Comparison of ENCODE assay signal across 28 cellular contexts in genomic region chr10:1173091-1173490, GRCh38.
"Had no signal": no experiment of that assay in that cellular context is flagged by ENCODE, and none has a peak within 500 bp of the region (broad histone marks: within the 10 kb centered on the region; RNA-seq: fewer than 3 reads in every experiment).

No MANE protein-coding gene starts in this region.

- ATAC-seq: activated CD4-positive, alpha-beta T cell treated with anti-CD3 and anti-CD28 coated beads for 36 hours; activated CD8-positive, alpha-beta memory T cell treated with anti-CD3 and anti-CD28 coated beads, Interleukin-2, amount 10 ng/mL, durations not matched to agents 7 days and 5 days; activated CD8-positive, alpha-beta T cell treated with anti-CD3 and anti-CD28 coated beads, Interleukin-2, amount 10 ng/mL, durations not matched to agents 7 days and 5 days; activated naive CD8-positive, alpha-beta T cell treated with anti-CD3 and anti-CD28 coated beads, Interleukin-2, amount 50 U/mL, for 24 hours; left lung; natural killer cell treated with Interleukin-12 subunit alpha and Interleukin-12 subunit beta and Interleukin-15 and Interleukin-18, amount 100 ng/mL, for 72 hours; psoas muscle; T-helper 17 cell had no signal

- DNase-seq: activated CD4-positive, alpha-beta T cell treated with anti-CD3 and anti-CD28 coated beads for 36 hours; activated CD4-positive, CD25-positive, alpha-beta regulatory T cell; activated CD8-positive, alpha-beta memory T cell treated with anti-CD3 and anti-CD28 coated beads, Interleukin-2, amount 10 ng/mL, durations not matched to agents 7 days and 5 days; activated CD8-positive, alpha-beta T cell treated with anti-CD3 and anti-CD28 coated beads, Interleukin-2, amount 10 ng/mL, durations not matched to agents 7 days and 5 days; activated naive CD8-positive, alpha-beta T cell treated with anti-CD3 and anti-CD28 coated beads, Interleukin-2, amount 50 U/mL, for 24 hours; activated T-cell treated with anti-CD3 and anti-CD28 coated beads, Interleukin-2, amount 50 U/mL, for 48 hours; amygdala; dermis blood vessel endothelial cell; effector CD4-positive, alpha-beta T cell; esophagus squamous epithelium; foreskin melanocyte; mesendoderm; psoas muscle; stimulated activated naive CD4-positive, alpha-beta T cell treated with Interleukin-2 at 50 U/mL for 16 hours; T-helper 17 cell had no signal

- H3K4me3 Mint-ChIP-seq: activated CD4-positive, alpha-beta T cell treated with anti-CD3 and anti-CD28 coated beads for 36 hours; activated CD8-positive, alpha-beta memory T cell treated with anti-CD3 and anti-CD28 coated beads, Interleukin-2, amount 10 ng/mL, durations not matched to agents 7 days and 5 days; activated CD8-positive, alpha-beta T cell treated with anti-CD3 and anti-CD28 coated beads, Interleukin-2, amount 10 ng/mL, durations not matched to agents 7 days and 5 days; activated naive CD4-positive, alpha-beta T cell treated with anti-CD3 and anti-CD28 coated beads, Interleukin-2, amount 50 U/mL, for 24 hours; activated naive CD8-positive, alpha-beta T cell treated with anti-CD3 and anti-CD28 coated beads, Interleukin-2, amount 50 U/mL, for 24 hours; central memory CD8-positive, alpha-beta T cell; natural killer cell treated with Interleukin-12 subunit alpha and Interleukin-12 subunit beta and Interleukin-15 and Interleukin-18, amount 100 ng/mL, for 72 hours; T-helper 17 cell; type B pancreatic cell had no signal

- H3K36me3 ChIP-seq: esophagus squamous epithelium, left lung, ovary, right atrium auricular region, spleen, thoracic aorta, vagina had no signal

- H3K27me3 Mint-ChIP-seq: activated CD4-positive, alpha-beta T cell treated with anti-CD3 and anti-CD28 coated beads for 36 hours; activated naive CD4-positive, alpha-beta T cell treated with anti-CD3 and anti-CD28 coated beads, Interleukin-2, amount 50 U/mL, for 24 hours; natural killer cell treated with Interleukin-12 subunit alpha and Interleukin-12 subunit beta and Interleukin-15 and Interleukin-18, amount 100 ng/mL, for 72 hours had no signal

- H3K4me3 ChIP-seq: esophagus squamous epithelium, left lung, lung, ovary, psoas muscle, right atrium auricular region, spleen, thoracic aorta, vagina had no signal

- H3K9me3 ChIP-seq: esophagus squamous epithelium, left lung, ovary, psoas muscle, right atrium auricular region, spleen, thoracic aorta, vagina had no signal

- H3K27ac Mint-ChIP-seq: activated CD4-positive, alpha-beta T cell treated with anti-CD3 and anti-CD28 coated beads for 36 hours; activated CD8-positive, alpha-beta memory T cell treated with anti-CD3 and anti-CD28 coated beads, Interleukin-2, amount 10 ng/mL, durations not matched to agents 7 days and 5 days; activated CD8-positive, alpha-beta T cell treated with anti-CD3 and anti-CD28 coated beads, Interleukin-2, amount 10 ng/mL, durations not matched to agents 7 days and 5 days; activated naive CD4-positive, alpha-beta T cell treated with anti-CD3 and anti-CD28 coated beads, Interleukin-2, amount 50 U/mL, for 24 hours; activated naive CD8-positive, alpha-beta T cell treated with anti-CD3 and anti-CD28 coated beads, Interleukin-2, amount 50 U/mL, for 24 hours; activated T-helper 2 cell treated with anti-CD3 and anti-CD28 coated beads, Interferon-gamma antibody, Interleukin-2, Interleukin-4, amounts not matched to agents 10 μg/mL and 5 μg/mL and 100 μg/mL, durations not matched to agents 14 hours and 24 hours and 36 hours; natural killer cell treated with Interleukin-12 subunit alpha and Interleukin-12 subunit beta and Interleukin-15 and Interleukin-18, amount 100 ng/mL, for 72 hours; type B pancreatic cell had no signal

- H3K4me1 Mint-ChIP-seq: activated CD4-positive, alpha-beta T cell treated with anti-CD3 and anti-CD28 coated beads for 36 hours; activated CD8-positive, alpha-beta memory T cell treated with anti-CD3 and anti-CD28 coated beads, Interleukin-2, amount 10 ng/mL, durations not matched to agents 7 days and 5 days; activated naive CD4-positive, alpha-beta T cell treated with anti-CD3 and anti-CD28 coated beads, Interleukin-2, amount 50 U/mL, for 24 hours; activated naive CD8-positive, alpha-beta T cell treated with anti-CD3 and anti-CD28 coated beads, Interleukin-2, amount 50 U/mL, for 24 hours; central memory CD8-positive, alpha-beta T cell had no signal

- H3K27me3 ChIP-seq: ovary, right atrium auricular region, vagina had no signal

- H3K9me3 Mint-ChIP-seq: activated naive CD4-positive, alpha-beta T cell treated with anti-CD3 and anti-CD28 coated beads, Interleukin-2, amount 50 U/mL, for 24 hours; activated naive CD8-positive, alpha-beta T cell treated with anti-CD3 and anti-CD28 coated beads, Interleukin-2, amount 50 U/mL, for 24 hours; activated T-helper 2 cell treated with anti-CD3 and anti-CD28 coated beads, Interferon-gamma antibody, Interleukin-2, Interleukin-4, amounts not matched to agents 10 μg/mL and 5 μg/mL and 100 μg/mL, durations not matched to agents 14 hours and 24 hours and 36 hours; central memory CD8-positive, alpha-beta T cell; natural killer cell treated with Interleukin-12 subunit alpha and Interleukin-12 subunit beta and Interleukin-15 and Interleukin-18, amount 100 ng/mL, for 72 hours; type B pancreatic cell had no signal

- H3K27ac ChIP-seq: epithelial cell of prostate, esophagus squamous epithelium, left lung, ovary, psoas muscle, right atrium auricular region, spleen, thoracic aorta, vagina had no signal

- H3K4me1 ChIP-seq: esophagus squamous epithelium, left lung, psoas muscle, right atrium auricular region, spleen, vagina had no signal

- H3K36me3 Mint-ChIP-seq: activated CD8-positive, alpha-beta memory T cell treated with anti-CD3 and anti-CD28 coated beads, Interleukin-2, amount 10 ng/mL, durations not matched to agents 7 days and 5 days; activated naive CD4-positive, alpha-beta T cell treated with anti-CD3 and anti-CD28 coated beads, Interleukin-2, amount 50 U/mL, for 24 hours; natural killer cell treated with Interleukin-12 subunit alpha and Interleukin-12 subunit beta and Interleukin-15 and Interleukin-18, amount 100 ng/mL, for 72 hours; type B pancreatic cell had no signal
